8 cellular contexts compared by ENCODE assay signal in the genomic region with DNA sequence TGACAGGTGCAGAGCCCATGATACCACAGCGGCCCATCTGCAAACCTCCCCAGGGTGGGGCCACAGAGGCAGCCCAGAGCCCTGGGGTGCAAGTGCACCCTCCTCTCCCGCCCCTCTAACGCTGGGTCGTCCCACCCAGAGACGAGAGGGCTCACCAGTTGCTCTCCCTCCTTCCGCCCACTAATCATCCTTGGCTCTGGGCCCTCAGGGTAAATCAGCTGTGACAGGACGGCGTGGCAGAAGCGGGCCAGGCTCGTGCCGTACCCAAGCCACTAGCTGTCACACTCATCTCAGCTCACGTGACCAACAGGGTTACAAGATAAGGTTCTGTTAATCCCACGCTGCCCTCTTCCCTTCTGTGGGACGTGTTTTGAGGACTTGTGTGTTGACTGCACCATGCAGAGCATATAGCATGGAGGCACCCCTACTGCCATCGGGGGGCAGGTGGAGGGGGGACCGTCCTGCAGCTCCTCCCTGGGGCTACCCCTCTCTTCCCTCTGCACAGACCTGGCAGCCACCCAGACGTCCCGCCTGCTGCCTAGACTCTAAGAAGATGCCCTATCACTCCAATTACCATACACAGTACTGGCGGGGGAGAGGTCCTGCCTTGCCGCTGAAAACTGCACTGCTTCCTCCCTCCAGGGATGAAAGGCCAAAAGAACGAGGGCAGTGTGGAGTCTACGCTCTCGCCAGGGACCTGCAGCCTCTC. TPM values are rescaled to one million over a fixed set of nuclear protein-coding genes. Genes with fewer than 3 reads are reported as not detected.
A peak's percentile ranks its signal among the peaks of the same experiment; 100 is the strongest.
DNase-seq lines count a peak whose midpoint lies in the region; ATAC-seq and TF ChIP-seq lines count a peak whose summit lies in the region.

No MANE protein-coding gene starts in this region.

- H3K4me3 ChIP-seq in GM23338, result peak overlapping the region; percentile 75

- peak; percentile 88 for DNase-seq in DMS79 treated with DMSO at 0.1 percent for 48 hours (lab: John Stamatoyannopoulos, UW)
- no peak for DNase-seq in GM23338 (ENCODE audit: low spot score)
- peak; percentile 62 for DNase-seq in NCI-H2029 treated with DMSO at 0.1 percent for 48 hours (lab: John Stamatoyannopoulos, UW)
- peak; percentile 79 for DNase-seq in activated CD4-positive, alpha-beta T cell treated with anti-CD3 and anti-CD28 coated beads for 36 hours
- DNase-seq in dermis blood vessel endothelial cell, result peak; percentile 32
- peak; percentile 46 for DNase-seq in midbrain (lab: John Stamatoyannopoulos, UW)
- DNase-seq in stimulated activated naive CD8-positive, alpha-beta T cell treated with anti-CD3 and anti-CD28 coated beads, Interleukin-15, Interleukin-2, amounts not matched to agents 100 U/mL and 50 U/mL, for 24 hours, result peak; percentile 65
- no peak for DNase-seq in dedifferentiated amniotic fluid mesenchymal stem cell (ENCODE audit: extremely low spot score)

- H3K79me2 ChIP-seq in GM23338 (replicated peaks; ENCODE audit: insufficient read depth), result peaks cover 54% of the 10 kb centered on the region

- H3K4me1 Mint-ChIP-seq in GM23338, result peaks cover 32% of the 10 kb centered on the region
- peaks cover 48% of the 10 kb centered on the region for H3K4me1 Mint-ChIP-seq in activated CD4-positive, alpha-beta T cell treated with anti-CD3 and anti-CD28 coated beads for 36 hours

- peak overlapping the region; percentile 88 for H3K4me2 ChIP-seq in GM23338

- intact Hi-C loops in activated CD4-positive, alpha-beta T cell treated with anti-CD3 and anti-CD28 coated beads for 36 hours (cut with DNase I, micrococcal nuclease), result loop anchor here (1.0 to 5.0 kb wide), 12 partner anchors 13 to 1236 kb away; a partner anchor contains a TSS

- no peaks in the 10 kb centered on the region for H3K9me2 ChIP-seq in GM23338 (ENCODE audit: insufficient read depth)

- no peak overlapping the region for H3K27ac Mint-ChIP-seq in GM23338
- H3K27ac Mint-ChIP-seq in activated CD4-positive, alpha-beta T cell treated with anti-CD3 and anti-CD28 coated beads for 36 hours, result peak overlapping the region; percentile 100

- no peak overlapping the region for H2AFZ ChIP-seq in GM23338

- H3K9me3 Mint-ChIP-seq in GM23338, result no peaks in the 10 kb centered on the region
- H3K9me3 Mint-ChIP-seq in activated CD4-positive, alpha-beta T cell treated with anti-CD3 and anti-CD28 coated beads for 36 hours (ENCODE audit: low read depth), result no peaks in the 10 kb centered on the region

- no peak for TF ChIP-seq CTCF in GM23338 (conservative IDR thresholded peaks at IDR 0.05; ENCODE audit: low read depth in 2 of 2)

- H3K4me1 ChIP-seq in GM23338 (ENCODE audit: insufficient read depth), result peaks cover 22% of the 10 kb centered on the region

- H3K4me3 Mint-ChIP-seq in GM23338, result peak overlapping the region; percentile 88
- peak overlapping the region; percentile 78 for H3K4me3 Mint-ChIP-seq in activated CD4-positive, alpha-beta T cell treated with anti-CD3 and anti-CD28 coated beads for 36 hours

- H3F3A ChIP-seq in GM23338 (replicated peaks; ENCODE audit: low read depth), result peaks cover 13% of the 10 kb centered on the region; the same call in 1 of the 2 replicates

- ATAC-seq in GM23338, result peak; percentile 11
- peak; percentile 20 for ATAC-seq in activated CD4-positive, alpha-beta T cell treated with anti-CD3 and anti-CD28 coated beads for 36 hours
- peak; percentile 12 for ATAC-seq in stimulated activated naive CD8-positive, alpha-beta T cell treated with anti-CD3 and anti-CD28 coated beads, Interleukin-15, Interleukin-2, amounts not matched to agents 100 U/mL and 50 U/mL, for 24 hours

- peaks cover 22% of the 10 kb centered on the region for H3K27me3 Mint-ChIP-seq in GM23338 (ENCODE audit: insufficient read depth, low read depth, poor library complexity)
- H3K27me3 Mint-ChIP-seq in activated CD4-positive, alpha-beta T cell treated with anti-CD3 and anti-CD28 coated beads for 36 hours, result no peaks in the 10 kb centered on the region

- H3K27me3 ChIP-seq in GM23338 (ENCODE audit: insufficient read depth), result peaks cover 5% of the 10 kb centered on the region; the same call in 1 of the 2 replicates

- CTCF ChIA-PET in activated CD4-positive, alpha-beta T cell treated with anti-CD3 and anti-CD28 coated beads for 36 hours (lab: Charles Lee), result interaction anchor here (0.7 to 4.0 kb wide), 6 partner anchors 12 to 52 kb away, joined by 3 to 64 read pairs (median 4); no protein-coding TSS in a partner anchor

- no peaks in the 10 kb centered on the region for H3K36me3 Mint-ChIP-seq in GM23338 (ENCODE audit: low read depth)
- peaks cover 8% of the 10 kb centered on the region for H3K36me3 Mint-ChIP-seq in activated CD4-positive, alpha-beta T cell treated with anti-CD3 and anti-CD28 coated beads for 36 hours (ENCODE audit: low read depth)

- POLR2A ChIA-PET in activated CD4-positive, alpha-beta T cell treated with anti-CD3 and anti-CD28 coated beads for 36 hours (lab: Charles Lee), result interaction anchor here (1.3 to 3.9 kb wide), 2 partner anchors 13 to 16 kb away, joined by 3 to 28 read pairs; no protein-coding TSS in a partner anchor

- no peak overlapping the region for H3K27ac ChIP-seq in GM23338 (ENCODE audit: low read depth)

- no peaks in the 10 kb centered on the region for H3K36me3 ChIP-seq in GM23338 (ENCODE audit: insufficient read depth)

- peaks cover 29% of the 10 kb centered on the region for H4K20me1 ChIP-seq in GM23338 (replicated peaks; ENCODE audit: insufficient read depth)

TF ChIP-seq in GM23338, 12 proteins besides CTCF, POLR2A, EP300 and RAD21 (continues in another document):
- TF ChIP-seq EZH2phosphoT487 (IDR thresholded peaks at IDR 0.05; ENCODE audit: unreplicated experiment) (no peak), POLR2AphosphoS5 (IDR thresholded peaks at IDR 0.05; ENCODE audit: low read depth) (no peak)
- TF ChIP-seq, protein P1, sequence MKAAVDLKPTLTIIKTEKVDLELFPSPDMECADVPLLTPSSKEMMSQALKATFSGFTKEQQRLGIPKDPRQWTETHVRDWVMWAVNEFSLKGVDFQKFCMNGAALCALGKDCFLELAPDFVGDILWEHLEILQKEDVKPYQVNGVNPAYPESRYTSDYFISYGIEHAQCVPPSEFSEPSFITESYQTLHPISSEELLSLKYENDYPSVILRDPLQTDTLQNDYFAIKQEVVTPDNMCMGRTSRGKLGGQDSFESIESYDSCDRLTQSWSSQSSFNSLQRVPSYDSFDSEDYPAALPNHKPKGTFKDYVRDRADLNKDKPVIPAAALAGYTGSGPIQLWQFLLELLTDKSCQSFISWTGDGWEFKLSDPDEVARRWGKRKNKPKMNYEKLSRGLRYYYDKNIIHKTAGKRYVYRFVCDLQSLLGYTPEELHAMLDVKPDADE (IDR thresholded peaks at IDR 0.05), result no peak
- TF ChIP-seq, protein P2, sequence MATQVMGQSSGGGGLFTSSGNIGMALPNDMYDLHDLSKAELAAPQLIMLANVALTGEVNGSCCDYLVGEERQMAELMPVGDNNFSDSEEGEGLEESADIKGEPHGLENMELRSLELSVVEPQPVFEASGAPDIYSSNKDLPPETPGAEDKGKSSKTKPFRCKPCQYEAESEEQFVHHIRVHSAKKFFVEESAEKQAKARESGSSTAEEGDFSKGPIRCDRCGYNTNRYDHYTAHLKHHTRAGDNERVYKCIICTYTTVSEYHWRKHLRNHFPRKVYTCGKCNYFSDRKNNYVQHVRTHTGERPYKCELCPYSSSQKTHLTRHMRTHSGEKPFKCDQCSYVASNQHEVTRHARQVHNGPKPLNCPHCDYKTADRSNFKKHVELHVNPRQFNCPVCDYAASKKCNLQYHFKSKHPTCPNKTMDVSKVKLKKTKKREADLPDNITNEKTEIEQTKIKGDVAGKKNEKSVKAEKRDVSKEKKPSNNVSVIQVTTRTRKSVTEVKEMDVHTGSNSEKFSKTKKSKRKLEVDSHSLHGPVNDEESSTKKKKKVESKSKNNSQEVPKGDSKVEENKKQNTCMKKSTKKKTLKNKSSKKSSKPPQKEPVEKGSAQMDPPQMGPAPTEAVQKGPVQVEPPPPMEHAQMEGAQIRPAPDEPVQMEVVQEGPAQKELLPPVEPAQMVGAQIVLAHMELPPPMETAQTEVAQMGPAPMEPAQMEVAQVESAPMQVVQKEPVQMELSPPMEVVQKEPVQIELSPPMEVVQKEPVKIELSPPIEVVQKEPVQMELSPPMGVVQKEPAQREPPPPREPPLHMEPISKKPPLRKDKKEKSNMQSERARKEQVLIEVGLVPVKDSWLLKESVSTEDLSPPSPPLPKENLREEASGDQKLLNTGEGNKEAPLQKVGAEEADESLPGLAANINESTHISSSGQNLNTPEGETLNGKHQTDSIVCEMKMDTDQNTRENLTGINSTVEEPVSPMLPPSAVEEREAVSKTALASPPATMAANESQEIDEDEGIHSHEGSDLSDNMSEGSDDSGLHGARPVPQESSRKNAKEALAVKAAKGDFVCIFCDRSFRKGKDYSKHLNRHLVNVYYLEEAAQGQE (IDR thresholded peaks at IDR 0.05; ENCODE audit: unreplicated experiment), result no peak

RNA-seq across cellular contexts. Expression of a gene that starts 0.5 kb away (rescaled TPM):
- 17.4 and 22.5 TPM in 2 replicates for total RNA-seq in GM23338 (2014; rRNA removed; shearing (Covaris generic))
- polyA plus RNA-seq in GM23338 (2016; fragmentation: Nextera tagmentation; extraction: Ambion mirVana), result 9.6 and 10.0 TPM in 2 replicates
- 10 to 100 TPM; 49.9 to 54.2 TPM for total RNA-seq in activated CD4-positive, alpha-beta T cell treated with anti-CD3 and anti-CD28 coated beads for 36 hours
- 16.6 and 20.1 TPM in 2 replicates for total RNA-seq in dermis blood vessel endothelial cell

Comparison
In these comparisons a context has a peak if more than half of its experiments do, and no peak if none do; other contexts are left out.
1. DNase-seq: peak in DMS79 treated with DMSO at 0.1 percent for 48 hours (single experiment), NCI-H2029 treated with DMSO at 0.1 percent for 48 hours (single experiment), activated CD4-positive, alpha-beta T cell treated with anti-CD3 and anti-CD28 coated beads for 36 hours (single experiment), dermis blood vessel endothelial cell (single experiment), midbrain (single experiment) and stimulated activated naive CD8-positive, alpha-beta T cell treated with anti-CD3 and anti-CD28 coated beads, Interleukin-15, Interleukin-2, amounts not matched to agents 100 U/mL and 50 U/mL, for 24 hours (single experiment); none in GM23338 (single experiment) and dedifferentiated amniotic fluid mesenchymal stem cell (single experiment).
2. Peak in every context shown above with its lines, with median percentiles within 50 percentile points of each other: ATAC-seq.